ENCODE assay signal across 8 cellular contexts in the genomic region with DNA sequence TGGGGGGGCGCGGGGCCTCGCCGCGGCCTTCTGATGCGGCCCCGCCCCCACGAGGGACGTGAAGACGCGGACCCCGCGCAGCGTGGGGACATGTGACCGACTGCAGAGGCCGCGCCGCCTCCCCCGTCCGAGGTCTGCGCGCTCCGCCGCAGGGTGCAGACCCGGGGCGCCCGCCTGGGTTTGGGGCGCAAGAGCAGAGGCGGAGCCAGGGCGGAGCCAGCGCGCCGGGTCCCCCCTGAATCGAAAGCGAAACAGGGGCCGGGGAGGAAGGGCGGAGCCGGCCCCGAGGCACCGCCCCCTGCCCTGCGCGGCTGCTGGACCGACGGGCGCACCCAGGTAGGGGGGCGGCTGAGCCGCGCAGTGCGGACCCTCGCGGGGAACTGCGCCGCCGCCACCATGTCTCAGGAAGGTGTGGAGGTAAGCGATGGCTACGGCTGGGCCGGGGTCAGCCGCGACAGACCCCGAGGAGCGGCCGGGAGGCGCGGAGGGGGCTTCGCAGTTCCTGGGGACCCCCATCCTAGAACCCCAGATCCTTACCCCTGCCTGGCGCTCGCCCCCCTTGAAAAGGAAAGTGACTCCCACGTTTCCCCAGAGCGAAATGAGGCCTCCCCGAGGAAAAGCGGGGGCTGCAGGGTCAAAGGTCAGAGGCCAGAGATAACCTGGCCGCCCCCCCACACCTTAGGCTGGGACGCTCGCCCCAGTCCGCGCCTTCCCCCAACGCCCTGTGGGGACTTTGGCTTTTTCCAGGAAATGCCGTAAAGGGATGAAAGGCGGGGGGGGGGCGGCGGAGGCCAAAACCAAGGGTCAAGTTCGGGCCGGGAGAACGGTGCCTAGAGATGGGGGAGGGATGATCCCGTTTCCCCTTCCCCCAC. TPM values are rescaled to one million over a fixed set of nuclear protein-coding genes. Genes with fewer than 3 reads are reported as not detected.
DNase-seq lines count a peak whose midpoint lies in the region; TF ChIP-seq lines count a peak whose summit lies in the region.

A gene (plus strand): TSS at position 286 of the 872 bp plus-strand sequence. CDS start 111 bp downstream, at position 397.

- no peak within 1 kb of the TSS; the same call in 1 of the 2 replicates for H3K27ac ChIP-seq in HEK293 (ENCODE audit: extremely low read depth, low read depth, low read length)

- DNase-seq in NCI-H128 (lab: John Stamatoyannopoulos, UW; ENCODE audit: unreplicated experiment), result peak; percentile 48
- peak; percentile 90 for DNase-seq in activated CD4-positive, alpha-beta memory T cell treated with anti-CD3 and anti-CD28 coated beads, Interleukin-2, amount 10 ng/mL, durations not matched to agents 7 days and 5 days
- peak; percentile 80 for DNase-seq in effector CD4-positive, alpha-beta T cell
- peak; percentile 66 to 71 for DNase-seq in lung microvascular endothelial cell (ENCODE audit: low read depth in 2 of 2)
- DNase-seq in stimulated activated CD4-positive, alpha-beta T cell treated with anti-CD3 and anti-CD28 coated beads, TNF-alpha, amount 100 ng/mL, for 1 hour (ENCODE audit: low read depth in 3 of 3, low spot score in 1 of 3), result peak; percentile 50 to 73 (median 70)
- DNase-seq in NCI-H82 (lab: John Stamatoyannopoulos, UW), result no peak

- H3K36me3 ChIP-seq in HEK293 (ENCODE audit: control insufficient read depth in 2 of 2, insufficient read depth in 1 of 2, low read length in 2 of 2), result no peaks in the 10 kb centered on the region

- H3K4me1 Mint-ChIP-seq in activated CD4-positive, alpha-beta memory T cell treated with anti-CD3 and anti-CD28 coated beads, Interleukin-2, amount 10 ng/mL, durations not matched to agents 7 days and 5 days, result peaks cover 19% of the 10 kb centered on the region

- POLR2A ChIA-PET in HEK293 (lab: Yijun Ruan, JAX), result interaction anchor here (0.6 kb wide), 1 partner anchor 1620 kb away, joined by 5 read pairs; no protein-coding TSS in a partner anchor
- POLR2A ChIA-PET in activated CD4-positive, alpha-beta memory T cell treated with anti-CD3 and anti-CD28 coated beads, Interleukin-2, amount 10 ng/mL, durations not matched to agents 7 days and 5 days (lab: Charles Lee), result interaction anchor here (1.8 to 4.6 kb wide), 2 partner anchors 9 to 18 kb away, joined by 4 to 21 read pairs; no protein-coding TSS in a partner anchor

- H3K27ac Mint-ChIP-seq in activated CD4-positive, alpha-beta memory T cell treated with anti-CD3 and anti-CD28 coated beads, Interleukin-2, amount 10 ng/mL, durations not matched to agents 7 days and 5 days, result peak within 1 kb of the TSS; percentile 74

- no peaks in the 10 kb centered on the region for H3K9me3 ChIP-seq in HEK293 (ENCODE audit: control insufficient read depth, insufficient read depth, low read depth, low read length)

- H3K27me3 Mint-ChIP-seq in activated CD4-positive, alpha-beta memory T cell treated with anti-CD3 and anti-CD28 coated beads, Interleukin-2, amount 10 ng/mL, durations not matched to agents 7 days and 5 days, result no peaks in the 10 kb centered on the region

- TF ChIP-seq POLR2A in GM10847 (IDR thresholded peaks at IDR 0.05; ENCODE audit: extremely low read depth, insufficient read length), result peak; percentile 71

- CTCF ChIA-PET in HEK293 (lab: Yijun Ruan, JAX), result no interaction called here
- CTCF ChIA-PET in activated CD4-positive, alpha-beta memory T cell treated with anti-CD3 and anti-CD28 coated beads, Interleukin-2, amount 10 ng/mL, durations not matched to agents 7 days and 5 days (lab: Charles Lee), result no interaction called here

- TF ChIP-seq CTCF in HEK293 (tag by site-specific recombination; IDR thresholded peaks at IDR 0.05), result no peak

- H3K4me3 ChIP-seq in HEK293 (ENCODE audit: low read depth, low read length), result peak within 1 kb of the TSS; percentile 57

- H3K9me3 Mint-ChIP-seq in activated CD4-positive, alpha-beta memory T cell treated with anti-CD3 and anti-CD28 coated beads, Interleukin-2, amount 10 ng/mL, durations not matched to agents 7 days and 5 days, result no peaks in the 10 kb centered on the region

- no peaks in the 10 kb centered on the region for H3K4me1 ChIP-seq in HEK293 (ENCODE audit: control insufficient read depth, insufficient read depth, low read length)

- H3K4me3 Mint-ChIP-seq in activated CD4-positive, alpha-beta memory T cell treated with anti-CD3 and anti-CD28 coated beads, Interleukin-2, amount 10 ng/mL, durations not matched to agents 7 days and 5 days, result peak within 1 kb of the TSS; percentile 85

- H3K36me3 Mint-ChIP-seq in activated CD4-positive, alpha-beta memory T cell treated with anti-CD3 and anti-CD28 coated beads, Interleukin-2, amount 10 ng/mL, durations not matched to agents 7 days and 5 days (ENCODE audit: low read depth), result peaks cover 28% of the 10 kb centered on the region

TF ChIP-seq in HEK293, 187 proteins besides CTCF, POLR2A, EP300 and RAD21 (continues in another document):
- no peak for TF ChIP-seq ZSCAN16 (tag by site-specific recombination; IDR thresholded peaks at IDR 0.05)
- TF ChIP-seq KLF1 (tag by site-specific recombination; IDR thresholded peaks at IDR 0.05), result 0 out of 2 replicates have a peak, but pooled peaks have one; percentile 8
- no peak for TF ChIP-seq ZNF670 (tag by site-specific recombination; IDR thresholded peaks at IDR 0.05; ENCODE audit: low read depth)
- no peak for TF ChIP-seq ZNF548 (tag by site-specific recombination; IDR thresholded peaks at IDR 0.05)
- TF ChIP-seq ZNF24 (tag by site-specific recombination; IDR thresholded peaks at IDR 0.05), result no peak
- no peak for TF ChIP-seq ZNF623 (tag by site-specific recombination; IDR thresholded peaks at IDR 0.05)
- TF ChIP-seq SP3 (tag by site-specific recombination; IDR thresholded peaks at IDR 0.05), result peak; percentile 22; the same call in 1 of the 2 replicates
- peak; percentile 78; the same call in 1 of the 2 replicates for TF ChIP-seq BCL11B (tag by site-specific recombination; IDR thresholded peaks at IDR 0.05; ENCODE audit: low read depth)
- TF ChIP-seq BCL11A (tag by site-specific recombination; IDR thresholded peaks at IDR 0.05; ENCODE audit: low read depth), result 0 out of 2 replicates have a peak, but pooled peaks have one; percentile 60
- TF ChIP-seq, protein P1, sequence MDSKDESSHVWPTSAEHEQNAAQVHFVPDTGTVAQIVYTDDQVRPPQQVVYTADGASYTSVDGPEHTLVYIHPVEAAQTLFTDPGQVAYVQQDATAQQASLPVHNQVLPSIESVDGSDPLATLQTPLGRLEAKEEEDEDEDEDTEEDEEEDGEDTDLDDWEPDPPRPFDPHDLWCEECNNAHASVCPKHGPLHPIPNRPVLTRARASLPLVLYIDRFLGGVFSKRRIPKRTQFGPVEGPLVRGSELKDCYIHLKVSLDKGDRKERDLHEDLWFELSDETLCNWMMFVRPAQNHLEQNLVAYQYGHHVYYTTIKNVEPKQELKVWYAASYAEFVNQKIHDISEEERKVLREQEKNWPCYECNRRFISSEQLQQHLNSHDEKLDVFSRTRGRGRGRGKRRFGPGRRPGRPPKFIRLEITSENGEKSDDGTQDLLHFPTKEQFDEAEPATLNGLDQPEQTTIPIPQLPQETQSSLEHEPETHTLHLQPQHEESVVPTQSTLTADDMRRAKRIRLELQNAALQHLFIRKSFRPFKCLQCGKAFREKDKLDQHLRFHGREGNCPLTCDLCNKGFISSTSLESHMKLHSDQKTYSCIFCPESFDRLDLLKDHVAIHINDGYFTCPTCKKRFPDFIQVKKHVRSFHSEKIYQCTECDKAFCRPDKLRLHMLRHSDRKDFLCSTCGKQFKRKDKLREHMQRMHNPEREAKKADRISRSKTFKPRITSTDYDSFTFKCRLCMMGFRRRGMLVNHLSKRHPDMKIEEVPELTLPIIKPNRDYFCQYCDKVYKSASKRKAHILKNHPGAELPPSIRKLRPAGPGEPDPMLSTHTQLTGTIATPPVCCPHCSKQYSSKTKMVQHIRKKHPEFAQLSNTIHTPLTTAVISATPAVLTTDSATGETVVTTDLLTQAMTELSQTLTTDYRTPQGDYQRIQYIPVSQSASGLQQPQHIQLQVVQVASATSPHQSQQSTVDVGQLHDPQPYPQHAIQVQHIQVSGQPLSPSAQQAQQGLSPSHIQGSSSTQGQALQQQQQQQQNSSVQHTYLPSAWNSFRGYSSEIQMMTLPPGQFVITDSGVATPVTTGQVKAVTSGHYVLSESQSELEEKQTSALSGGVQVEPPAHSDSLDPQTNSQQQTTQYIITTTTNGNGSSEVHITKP (tag by site-specific recombination; IDR thresholded peaks at IDR 0.05), result peak; percentile 48
- TF ChIP-seq, protein P2, sequence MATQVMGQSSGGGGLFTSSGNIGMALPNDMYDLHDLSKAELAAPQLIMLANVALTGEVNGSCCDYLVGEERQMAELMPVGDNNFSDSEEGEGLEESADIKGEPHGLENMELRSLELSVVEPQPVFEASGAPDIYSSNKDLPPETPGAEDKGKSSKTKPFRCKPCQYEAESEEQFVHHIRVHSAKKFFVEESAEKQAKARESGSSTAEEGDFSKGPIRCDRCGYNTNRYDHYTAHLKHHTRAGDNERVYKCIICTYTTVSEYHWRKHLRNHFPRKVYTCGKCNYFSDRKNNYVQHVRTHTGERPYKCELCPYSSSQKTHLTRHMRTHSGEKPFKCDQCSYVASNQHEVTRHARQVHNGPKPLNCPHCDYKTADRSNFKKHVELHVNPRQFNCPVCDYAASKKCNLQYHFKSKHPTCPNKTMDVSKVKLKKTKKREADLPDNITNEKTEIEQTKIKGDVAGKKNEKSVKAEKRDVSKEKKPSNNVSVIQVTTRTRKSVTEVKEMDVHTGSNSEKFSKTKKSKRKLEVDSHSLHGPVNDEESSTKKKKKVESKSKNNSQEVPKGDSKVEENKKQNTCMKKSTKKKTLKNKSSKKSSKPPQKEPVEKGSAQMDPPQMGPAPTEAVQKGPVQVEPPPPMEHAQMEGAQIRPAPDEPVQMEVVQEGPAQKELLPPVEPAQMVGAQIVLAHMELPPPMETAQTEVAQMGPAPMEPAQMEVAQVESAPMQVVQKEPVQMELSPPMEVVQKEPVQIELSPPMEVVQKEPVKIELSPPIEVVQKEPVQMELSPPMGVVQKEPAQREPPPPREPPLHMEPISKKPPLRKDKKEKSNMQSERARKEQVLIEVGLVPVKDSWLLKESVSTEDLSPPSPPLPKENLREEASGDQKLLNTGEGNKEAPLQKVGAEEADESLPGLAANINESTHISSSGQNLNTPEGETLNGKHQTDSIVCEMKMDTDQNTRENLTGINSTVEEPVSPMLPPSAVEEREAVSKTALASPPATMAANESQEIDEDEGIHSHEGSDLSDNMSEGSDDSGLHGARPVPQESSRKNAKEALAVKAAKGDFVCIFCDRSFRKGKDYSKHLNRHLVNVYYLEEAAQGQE (tag by site-specific recombination; IDR thresholded peaks at IDR 0.05), result no peak
- no peak for TF ChIP-seq KLF7 (tag by site-specific recombination; IDR thresholded peaks at IDR 0.05; ENCODE audit: borderline replicate concordance)
- TF ChIP-seq ZNF585B (tag by site-specific recombination; IDR thresholded peaks at IDR 0.05), result no peak

RNA-seq across cellular contexts. Expression of the gene that starts here (rescaled TPM):
- 100 to 1,000 TPM; 103 to 108 TPM for total RNA-seq in activated CD4-positive, alpha-beta memory T cell treated with anti-CD3 and anti-CD28 coated beads, Interleukin-2, amount 10 ng/mL, durations not matched to agents 7 days and 5 days
- 12.9 and 20.4 TPM in 2 replicates for total RNA-seq in lung microvascular endothelial cell
